Comparison of ENCODE assay signal across 7 cellular contexts in the genomic region with DNA sequence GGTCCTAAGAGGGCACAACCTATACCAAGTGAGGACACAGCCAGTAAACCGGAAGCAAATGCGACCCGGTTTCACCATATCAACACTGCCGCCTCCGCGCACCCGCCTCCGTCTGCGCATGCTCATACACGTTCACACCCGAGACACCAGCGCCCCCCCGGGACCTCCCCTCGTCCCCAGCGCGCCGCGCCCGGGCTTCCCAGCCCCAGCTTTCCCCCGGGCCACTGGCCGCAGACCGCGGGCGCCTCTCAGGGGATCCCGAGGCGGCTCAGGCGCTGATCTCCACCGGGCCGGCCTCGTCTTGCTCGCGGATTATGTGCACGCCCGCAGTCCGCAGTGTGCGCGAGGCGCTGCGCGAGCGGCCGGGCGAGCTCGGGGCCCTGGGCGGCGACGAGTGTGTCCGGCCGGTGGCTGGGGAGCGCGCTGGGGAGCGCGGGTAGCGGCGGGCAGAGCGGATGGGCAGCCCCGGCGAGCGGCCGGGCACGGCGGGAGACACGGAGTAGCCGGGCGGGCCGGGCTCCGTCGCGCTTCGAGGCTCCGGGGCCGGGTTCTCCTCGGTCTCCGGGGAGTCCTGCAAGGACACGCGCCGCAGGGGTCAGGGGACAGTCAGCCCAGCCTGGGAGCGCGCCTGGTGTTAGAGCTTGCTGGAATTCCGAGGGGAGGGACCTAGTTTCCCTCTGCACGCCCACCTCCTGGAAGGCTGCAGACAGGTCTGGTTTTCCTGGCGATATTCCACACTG. TPM values are rescaled to one million over a fixed set of nuclear protein-coding genes. Genes with fewer than 3 reads are reported as not detected.
A peak's percentile ranks its signal among the peaks of the same experiment; 100 is the strongest.
DNase-seq lines count a peak whose midpoint lies in the region; ATAC-seq and TF ChIP-seq lines count a peak whose summit lies in the region.

No MANE protein-coding gene starts in this region.

- H3K4me1 ChIP-seq in left ventricle myocardium inferior = peaks cover 17% of the 10 kb centered on the region

- H3K27me3 ChIP-seq in left ventricle myocardium inferior (ENCODE audit: low read depth) = peaks cover 30% of the 10 kb centered on the region

- no peaks in the 10 kb centered on the region for H3K27me3 Mint-ChIP-seq in activated naive CD8-positive, alpha-beta T cell treated with anti-CD3 and anti-CD28 coated beads for 36 hours

- ATAC-seq in GM21825 (IDR thresholded peaks at IDR 0.05; ENCODE audit: unreplicated experiment) = peak; percentile 66

- no peaks in the 10 kb centered on the region for H3K36me3 ChIP-seq in left ventricle myocardium inferior

- no peaks in the 10 kb centered on the region for H3K9me3 Mint-ChIP-seq in activated naive CD8-positive, alpha-beta T cell treated with anti-CD3 and anti-CD28 coated beads for 36 hours

- peak overlapping the region; percentile 67 for H3K4me3 ChIP-seq in left ventricle myocardium inferior

- intact Hi-C loops in left ventricle myocardium inferior (cut with micrococcal nuclease) = no loop called here

- peaks cover 11% of the 10 kb centered on the region for H3K4me1 Mint-ChIP-seq in activated naive CD8-positive, alpha-beta T cell treated with anti-CD3 and anti-CD28 coated beads for 36 hours

- H3K27ac Mint-ChIP-seq in activated naive CD8-positive, alpha-beta T cell treated with anti-CD3 and anti-CD28 coated beads for 36 hours = peak overlapping the region; percentile 56

- H3K4me3 Mint-ChIP-seq in activated naive CD8-positive, alpha-beta T cell treated with anti-CD3 and anti-CD28 coated beads for 36 hours = peak overlapping the region; percentile 9

- H3K27ac ChIP-seq in left ventricle myocardium inferior (replicated peaks) = peak overlapping the region; percentile 90

- DNase-seq in RPMI7951 (ENCODE audit: low read depth) (peak; percentile 81), left ventricle myocardium inferior (peak; percentile 81), retina (peak; percentile 92), ureter (ENCODE audit: low spot score) (peak; percentile 73), NCI-H1436 (lab: John Stamatoyannopoulos, UW) (no peak)
- DNase-seq in activated naive CD8-positive, alpha-beta T cell treated with anti-CD3 and anti-CD28 coated beads for 36 hours = peak; percentile 88

- TF ChIP-seq CTCF in left ventricle myocardium inferior (IDR thresholded peaks at IDR 0.05; ENCODE audit: borderline replicate concordance) = no peak

- no peaks in the 10 kb centered on the region for H3K9me3 ChIP-seq in left ventricle myocardium inferior (replicated peaks)

- H3K36me3 Mint-ChIP-seq in activated naive CD8-positive, alpha-beta T cell treated with anti-CD3 and anti-CD28 coated beads for 36 hours = no peaks in the 10 kb centered on the region

RNA-seq across cellular contexts. Expression of gene HEPN1, which starts 2.0 kb away (rescaled TPM):
- total RNA-seq in RPMI7951 (2014; rRNA removed; shearing (Covaris generic)) = not detected in 2 replicates
- total RNA-seq in activated naive CD8-positive, alpha-beta T cell treated with anti-CD3 and anti-CD28 coated beads for 36 hours = not detected
- total RNA-seq in left ventricle myocardium inferior (not detected), ureter (not detected)

RNA-seq across cellular contexts. Expression of gene HEPACAM, which starts 14.8 kb away (rescaled TPM):
- total RNA-seq in RPMI7951 (2014; rRNA removed; shearing (Covaris generic)) = not detected in 2 replicates
- total RNA-seq in activated naive CD8-positive, alpha-beta T cell treated with anti-CD3 and anti-CD28 coated beads for 36 hours = not detected
- total RNA-seq in left ventricle myocardium inferior (not detected), ureter (0.68 TPM)

RNA-seq across cellular contexts. Expression of gene ROBO4, which starts 23.4 kb away (rescaled TPM):
- total RNA-seq in RPMI7951 (2014; rRNA removed; shearing (Covaris generic)) = 8.9 and 9.6 TPM in 2 replicates
- not detected for total RNA-seq in activated naive CD8-positive, alpha-beta T cell treated with anti-CD3 and anti-CD28 coated beads for 36 hours
- 20.7 TPM for total RNA-seq in left ventricle myocardium inferior
- total RNA-seq in ureter = 16.8 TPM

RNA-seq across cellular contexts. Expression of gene CCDC15, which starts 33.0 kb away (rescaled TPM):
- 10.9 and 11.4 TPM in 2 replicates for total RNA-seq in RPMI7951 (2014; rRNA removed; shearing (Covaris generic))
- total RNA-seq in activated naive CD8-positive, alpha-beta T cell treated with anti-CD3 and anti-CD28 coated beads for 36 hours = 1 to 10 TPM; 4.3 to 4.5 TPM
- 0.25 TPM for total RNA-seq in left ventricle myocardium inferior
- total RNA-seq in ureter = 2.2 TPM

RNA-seq across cellular contexts. Expression of gene ROBO3, which starts 55.8 kb away (rescaled TPM):
- total RNA-seq in RPMI7951 (2014; rRNA removed; shearing (Covaris generic)) = 20.3 and 21.7 TPM in 2 replicates
- 10 to 100 TPM; 17.9 to 23.7 TPM for total RNA-seq in activated naive CD8-positive, alpha-beta T cell treated with anti-CD3 and anti-CD28 coated beads for 36 hours
- 3.9 TPM for total RNA-seq in left ventricle myocardium inferior
- total RNA-seq in ureter = 27.4 TPM
